ENCODE assay signal across 1 cellular context in genomic region chr17:64496786-64497564, GRCh38.
TF ChIP-seq lines count a peak whose summit lies in the region.

Gene POLG2, minus strand, starts transcription at chr17:64497054. Its CDS starts 86 bp downstream, at chr17:64496968.

TF ChIP-seq in HepG2, 621 proteins besides CTCF, POLR2A, EP300 and RAD21 (continued from another document and continues in another):
- TF ChIP-seq, protein P1, sequence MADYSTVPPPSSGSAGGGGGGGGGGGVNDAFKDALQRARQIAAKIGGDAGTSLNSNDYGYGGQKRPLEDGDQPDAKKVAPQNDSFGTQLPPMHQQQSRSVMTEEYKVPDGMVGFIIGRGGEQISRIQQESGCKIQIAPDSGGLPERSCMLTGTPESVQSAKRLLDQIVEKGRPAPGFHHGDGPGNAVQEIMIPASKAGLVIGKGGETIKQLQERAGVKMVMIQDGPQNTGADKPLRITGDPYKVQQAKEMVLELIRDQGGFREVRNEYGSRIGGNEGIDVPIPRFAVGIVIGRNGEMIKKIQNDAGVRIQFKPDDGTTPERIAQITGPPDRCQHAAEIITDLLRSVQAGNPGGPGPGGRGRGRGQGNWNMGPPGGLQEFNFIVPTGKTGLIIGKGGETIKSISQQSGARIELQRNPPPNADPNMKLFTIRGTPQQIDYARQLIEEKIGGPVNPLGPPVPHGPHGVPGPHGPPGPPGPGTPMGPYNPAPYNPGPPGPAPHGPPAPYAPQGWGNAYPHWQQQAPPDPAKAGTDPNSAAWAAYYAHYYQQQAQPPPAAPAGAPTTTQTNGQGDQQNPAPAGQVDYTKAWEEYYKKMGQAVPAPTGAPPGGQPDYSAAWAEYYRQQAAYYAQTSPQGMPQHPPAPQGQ (CRISPR knock-in tag; IDR thresholded peaks at IDR 0.05; ENCODE audit: borderline replicate concordance): no peak
- TF ChIP-seq ZNF75D (CRISPR knock-in tag; IDR thresholded peaks at IDR 0.05; ENCODE audit: borderline replicate concordance) (no peak), SYNCRIP (IDR thresholded peaks at IDR 0.05; ENCODE audit: insufficient read depth, low read depth, low read length) (no peak), ZXDC (CRISPR knock-in tag; IDR thresholded peaks at IDR 0.05) (peak; percentile 83; the same call in 1 of the 2 replicates), ZNF337 (CRISPR knock-in tag; IDR thresholded peaks at IDR 0.05; ENCODE audit: borderline replicate concordance, low read depth) (0 out of 2 replicates have a peak, but pooled peaks have one; percentile 21), ZNF816 (CRISPR knock-in tag; IDR thresholded peaks at IDR 0.05; ENCODE audit: borderline replicate concordance) (no peak), ZBTB38 (CRISPR knock-in tag; IDR thresholded peaks at IDR 0.05) (peak; percentile 54), JARID2 (CRISPR knock-in tag; IDR thresholded peaks at IDR 0.05; ENCODE audit: insufficient replicate concordance) (no peak), PAWR (CRISPR knock-in tag; IDR thresholded peaks at IDR 0.05; ENCODE audit: borderline replicate concordance) (peak; percentile 19; the same call in 1 of the 2 replicates), NFKBIZ (CRISPR knock-in tag; IDR thresholded peaks at IDR 0.05) (peak; percentile 22; the same call in 1 of the 2 replicates), ZNF703 (CRISPR knock-in tag; IDR thresholded peaks at IDR 0.05; ENCODE audit: borderline replicate concordance) (peak; percentile 75; the same call in 1 of the 2 replicates), PRMT3 (CRISPR knock-in tag; IDR thresholded peaks at IDR 0.05; ENCODE audit: borderline replicate concordance, low read depth) (no peak; the same call in none of the 2 replicates), ZNF281 (CRISPR knock-in tag; IDR thresholded peaks at IDR 0.05; ENCODE audit: borderline replicate concordance) (0 out of 2 replicates have a peak, but pooled peaks have one; percentile 15), MAFG (CRISPR knock-in tag; IDR thresholded peaks at IDR 0.05) (no peak), KLF6 (CRISPR knock-in tag; IDR thresholded peaks at IDR 0.05) (peak; percentile 98), ZFP41 (CRISPR knock-in tag; IDR thresholded peaks at IDR 0.05; ENCODE audit: borderline replicate concordance) (peak; percentile 95), MEIS1 (CRISPR knock-in tag; IDR thresholded peaks at IDR 0.05; ENCODE audit: borderline replicate concordance) (0 out of 2 replicates have a peak, but pooled peaks have one; percentile 89), DBP (CRISPR knock-in tag; IDR thresholded peaks at IDR 0.05; ENCODE audit: not compliant biosample characterization) (peak; percentile 47), NFIB (CRISPR knock-in tag; IDR thresholded peaks at IDR 0.05; ENCODE audit: borderline replicate concordance) (0 out of 2 replicates have a peak, but pooled peaks have one; percentile 48), CREBL2 (CRISPR knock-in tag; IDR thresholded peaks at IDR 0.05; ENCODE audit: borderline replicate concordance) (no peak), TCF7 (IDR thresholded peaks at IDR 0.05; ENCODE audit: low read depth) (no peak), SSRP1 (CRISPR knock-in tag; IDR thresholded peaks at IDR 0.05) (peak; percentile 99), ATAD3A (CRISPR knock-in tag; IDR thresholded peaks at IDR 0.05) (no peak), MTA1 (CRISPR knock-in tag; IDR thresholded peaks at IDR 0.05; ENCODE audit: borderline replicate concordance) (peak; percentile 36; the same call in 1 of the 2 replicates), CHCHD3 (CRISPR knock-in tag; IDR thresholded peaks at IDR 0.05) (peak; percentile 97), ZBTB49 (CRISPR knock-in tag; IDR thresholded peaks at IDR 0.05; ENCODE audit: borderline replicate concordance) (no peak), ZNF564 (CRISPR knock-in tag; IDR thresholded peaks at IDR 0.05) (peak; percentile 86), KAT2B (IDR thresholded peaks at IDR 0.05; ENCODE audit: borderline replicate concordance, low read depth, low read length) (no peak), AKAP8 (CRISPR knock-in tag; IDR thresholded peaks at IDR 0.05) (peak; percentile 93), ZNF878 (CRISPR knock-in tag; IDR thresholded peaks at IDR 0.05) (peak; percentile 97), ZNF263 (CRISPR knock-in tag; IDR thresholded peaks at IDR 0.05) (peak; percentile 29; the same call in 1 of the 2 replicates), ZNF143 (CRISPR knock-in tag; IDR thresholded peaks at IDR 0.05) (peak; percentile 82)
- TF ChIP-seq, protein P2, sequence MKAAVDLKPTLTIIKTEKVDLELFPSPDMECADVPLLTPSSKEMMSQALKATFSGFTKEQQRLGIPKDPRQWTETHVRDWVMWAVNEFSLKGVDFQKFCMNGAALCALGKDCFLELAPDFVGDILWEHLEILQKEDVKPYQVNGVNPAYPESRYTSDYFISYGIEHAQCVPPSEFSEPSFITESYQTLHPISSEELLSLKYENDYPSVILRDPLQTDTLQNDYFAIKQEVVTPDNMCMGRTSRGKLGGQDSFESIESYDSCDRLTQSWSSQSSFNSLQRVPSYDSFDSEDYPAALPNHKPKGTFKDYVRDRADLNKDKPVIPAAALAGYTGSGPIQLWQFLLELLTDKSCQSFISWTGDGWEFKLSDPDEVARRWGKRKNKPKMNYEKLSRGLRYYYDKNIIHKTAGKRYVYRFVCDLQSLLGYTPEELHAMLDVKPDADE (CRISPR knock-in tag; IDR thresholded peaks at IDR 0.05): no peak
- TF ChIP-seq, protein P3, sequence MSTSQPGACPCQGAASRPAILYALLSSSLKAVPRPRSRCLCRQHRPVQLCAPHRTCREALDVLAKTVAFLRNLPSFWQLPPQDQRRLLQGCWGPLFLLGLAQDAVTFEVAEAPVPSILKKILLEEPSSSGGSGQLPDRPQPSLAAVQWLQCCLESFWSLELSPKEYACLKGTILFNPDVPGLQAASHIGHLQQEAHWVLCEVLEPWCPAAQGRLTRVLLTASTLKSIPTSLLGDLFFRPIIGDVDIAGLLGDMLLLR (CRISPR knock-in tag; IDR thresholded peaks at IDR 0.05): peak; percentile 97
- TF ChIP-seq, protein P4, sequence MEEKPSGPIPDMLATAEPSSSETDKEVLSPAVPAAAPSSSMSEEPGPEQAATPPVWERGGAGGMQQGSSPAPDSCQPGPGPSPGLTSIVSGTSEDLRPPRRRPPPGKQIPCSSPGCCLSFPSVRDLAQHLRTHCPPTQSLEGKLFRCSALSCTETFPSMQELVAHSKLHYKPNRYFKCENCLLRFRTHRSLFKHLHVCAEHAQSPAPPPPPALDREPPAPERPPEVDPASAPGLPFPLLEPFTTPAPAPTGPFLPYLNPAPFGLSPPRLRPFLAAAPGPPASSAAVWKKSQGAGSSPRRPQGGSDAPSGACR (CRISPR knock-in tag; IDR thresholded peaks at IDR 0.05): peak; percentile 89
- TF ChIP-seq, protein P5, sequence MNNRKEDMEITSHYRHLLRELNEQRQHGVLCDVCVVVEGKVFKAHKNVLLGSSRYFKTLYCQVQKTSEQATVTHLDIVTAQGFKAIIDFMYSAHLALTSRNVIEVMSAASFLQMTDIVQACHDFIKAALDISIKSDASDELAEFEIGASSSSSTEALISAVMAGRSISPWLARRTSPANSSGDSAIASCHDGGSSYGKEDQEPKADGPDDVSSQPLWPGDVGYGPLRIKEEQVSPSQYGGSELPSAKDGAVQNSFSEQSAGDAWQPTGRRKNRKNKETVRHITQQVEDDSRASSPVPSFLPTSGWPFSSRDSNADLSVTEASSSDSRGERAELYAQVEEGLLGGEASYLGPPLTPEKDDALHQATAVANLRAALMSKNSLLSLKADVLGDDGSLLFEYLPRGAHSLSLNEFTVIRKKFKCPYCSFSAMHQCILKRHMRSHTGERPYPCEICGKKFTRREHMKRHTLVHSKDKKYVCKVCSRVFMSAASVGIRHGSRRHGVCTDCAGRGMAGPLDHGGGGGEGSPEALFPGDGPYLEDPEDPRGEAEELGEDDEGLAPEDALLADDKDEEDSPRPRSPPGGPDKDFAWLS (CRISPR knock-in tag; IDR thresholded peaks at IDR 0.05; ENCODE audit: borderline replicate concordance): 0 out of 2 replicates have a peak, but pooled peaks have one; percentile 55
- TF ChIP-seq, protein P6, sequence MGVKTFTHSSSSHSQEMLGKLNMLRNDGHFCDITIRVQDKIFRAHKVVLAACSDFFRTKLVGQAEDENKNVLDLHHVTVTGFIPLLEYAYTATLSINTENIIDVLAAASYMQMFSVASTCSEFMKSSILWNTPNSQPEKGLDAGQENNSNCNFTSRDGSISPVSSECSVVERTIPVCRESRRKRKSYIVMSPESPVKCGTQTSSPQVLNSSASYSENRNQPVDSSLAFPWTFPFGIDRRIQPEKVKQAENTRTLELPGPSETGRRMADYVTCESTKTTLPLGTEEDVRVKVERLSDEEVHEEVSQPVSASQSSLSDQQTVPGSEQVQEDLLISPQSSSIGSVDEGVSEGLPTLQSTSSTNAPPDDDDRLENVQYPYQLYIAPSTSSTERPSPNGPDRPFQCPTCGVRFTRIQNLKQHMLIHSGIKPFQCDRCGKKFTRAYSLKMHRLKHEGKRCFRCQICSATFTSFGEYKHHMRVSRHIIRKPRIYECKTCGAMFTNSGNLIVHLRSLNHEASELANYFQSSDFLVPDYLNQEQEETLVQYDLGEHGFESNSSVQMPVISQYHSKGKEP (CRISPR knock-in tag; IDR thresholded peaks at IDR 0.05): no peak
